ENCODE assay signal across 9 cellular contexts in the genomic region with DNA sequence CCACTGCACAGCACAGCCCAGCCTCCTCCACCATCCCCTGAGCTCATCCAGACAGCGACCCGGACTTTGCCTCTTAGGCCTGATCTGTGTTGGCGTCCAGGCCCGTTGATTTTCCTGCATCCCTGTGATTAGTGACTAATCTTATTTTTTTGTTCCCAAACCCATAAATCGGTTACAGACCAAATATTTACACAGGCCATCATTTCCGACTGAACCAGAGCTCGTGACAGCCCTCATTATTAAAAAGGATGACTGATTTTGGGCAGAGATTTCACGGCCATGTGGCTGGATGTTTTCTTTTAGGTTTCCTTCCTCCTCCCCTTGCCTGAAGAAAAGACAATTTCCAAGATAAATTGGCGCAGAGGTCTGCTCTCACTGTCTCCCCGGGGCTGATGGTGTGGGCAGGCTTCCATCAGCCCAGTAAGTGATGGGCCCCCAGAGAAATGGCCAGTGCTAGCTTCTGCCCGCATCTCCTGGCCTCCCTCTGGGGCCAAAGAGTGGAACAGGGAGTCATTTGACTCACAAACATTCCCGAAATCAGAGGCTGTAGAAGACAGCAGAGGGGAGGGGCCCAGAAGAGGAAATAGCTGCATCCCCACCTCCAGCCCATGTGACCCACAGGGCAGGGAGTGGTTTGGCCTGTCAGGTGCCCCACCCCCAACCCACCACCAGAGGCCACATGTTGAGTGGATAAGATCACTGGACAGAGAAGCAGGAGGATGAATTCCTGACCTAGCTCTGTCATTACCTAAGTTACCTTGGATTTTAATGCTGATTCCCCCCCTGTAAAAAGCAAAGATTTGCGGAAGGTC.
DNase-seq lines count a peak whose midpoint lies in the region; ATAC-seq and TF ChIP-seq lines count a peak whose summit lies in the region.
"Had no signal": no experiment of that assay in that cellular context is flagged by ENCODE, and none has a peak within 500 bp of the region (broad histone marks: within the 10 kb centered on the region; RNA-seq: fewer than 3 reads in every experiment).

No MANE protein-coding gene starts in this region.

- no peaks in the 10 kb centered on the region for H3K27me3 ChIP-seq in parathyroid adenoma (ENCODE audit: control insufficient read depth, insufficient read depth, low read length)

- no peak for ATAC-seq in HG02623 (IDR thresholded peaks at IDR 0.05; ENCODE audit: unreplicated experiment)
- ATAC-seq in GM19324 (IDR thresholded peaks at IDR 0.05; ENCODE audit: low FRiP score, unreplicated experiment), result no peak
- no peak for ATAC-seq in GM19455 (IDR thresholded peaks at IDR 0.05; ENCODE audit: unreplicated experiment)

- peak overlapping the region; percentile 29 for H2AFZ ChIP-seq in parathyroid adenoma

- no peak overlapping the region for H3K9ac ChIP-seq in parathyroid adenoma

- H3K36me3 ChIP-seq in parathyroid adenoma (ENCODE audit: control insufficient read depth, insufficient read depth, low read length), result no peaks in the 10 kb centered on the region

- H3K4me2 ChIP-seq in parathyroid adenoma (ENCODE audit: low read length), result no peak overlapping the region

- H3K79me2 ChIP-seq in parathyroid adenoma, result no peaks in the 10 kb centered on the region

- DNase-seq in Daoy (ENCODE audit: low read depth) (peak; percentile 95), NCI-H748 treated with DMSO at 0.1 percent for 48 hours (lab: John Stamatoyannopoulos, UW) (peak; percentile 62), epithelial cell of proximal tubule (ENCODE audit: low read depth) (peak; percentile 78), posterior cingulate gyrus (no peak)

- no peak overlapping the region for H3K27ac ChIP-seq in parathyroid adenoma

- no peak overlapping the region for H3K4me3 ChIP-seq in epithelial cell of proximal tubule (ENCODE audit: low read depth, low read length)
- no peak overlapping the region for H3K4me3 ChIP-seq in parathyroid adenoma (ENCODE audit: low read depth, low read length)
- H3K4me3 ChIP-seq: lung had no signal

- peaks cover 8% of the 10 kb centered on the region for H3K4me1 ChIP-seq in parathyroid adenoma

- no peaks in the 10 kb centered on the region for H3K9me3 ChIP-seq in parathyroid adenoma (ENCODE audit: control insufficient read depth, low read length)

- intact Hi-C loops in posterior cingulate gyrus (cut with DNase I), result no loop called here

- TF ChIP-seq CTCF in epithelial cell of proximal tubule (conservative IDR thresholded peaks at IDR 0.05; ENCODE audit: low read depth, low read length) (no peak), parathyroid adenoma (IDR thresholded peaks at IDR 0.05) (peak; percentile 6)

Comparison
In these comparisons a context has a peak if more than half of its experiments do, and no peak if none do; other contexts are left out.
1. DNase-seq: peak in Daoy (single experiment), NCI-H748 treated with DMSO at 0.1 percent for 48 hours (single experiment) and epithelial cell of proximal tubule (single experiment); none in posterior cingulate gyrus (0 of 10).